Comparison of ENCODE assay signal across 21 cellular contexts in genomic region chr12:53652366-53652765, GRCh38. TPM values are rescaled to one million over a fixed set of nuclear protein-coding genes. Genes with fewer than 3 reads are reported as not detected.
A peak's percentile ranks its signal among the peaks of the same experiment; 100 is the strongest.
DNase-seq lines count a peak whose midpoint lies in the region; ATAC-seq and TF ChIP-seq lines count a peak whose summit lies in the region.
"Had no signal": no experiment of that assay in that cellular context is flagged by ENCODE, and none has a peak within 500 bp of the region (broad histone marks: within the 10 kb centered on the region; RNA-seq: fewer than 3 reads in every experiment).

No MANE protein-coding gene starts in this region.

- H3K9me3 Mint-ChIP-seq in GM23338, result no peaks in the 10 kb centered on the region
- H3K9me3 Mint-ChIP-seq: activated naive CD4-positive, alpha-beta T cell treated with anti-CD3 and anti-CD28 coated beads, Interleukin-2, amount 50 U/mL, for 24 hours; H9 had no signal

- ATAC-seq in GM23338, result peak; percentile 38; the same call in 1 of the 3 replicates
- ATAC-seq: heart left ventricle had no signal

- H3K36me3 Mint-ChIP-seq in GM23338 (ENCODE audit: low read depth), result no peaks in the 10 kb centered on the region
- H3K36me3 Mint-ChIP-seq: activated naive CD4-positive, alpha-beta T cell treated with anti-CD3 and anti-CD28 coated beads, Interleukin-2, amount 50 U/mL, for 24 hours; CD4-positive, alpha-beta memory T cell had no signal

- H3K27ac Mint-ChIP-seq in GM23338, result no peak overlapping the region
- H3K27ac Mint-ChIP-seq: activated naive CD4-positive, alpha-beta T cell treated with anti-CD3 and anti-CD28 coated beads, Interleukin-2, amount 50 U/mL, for 24 hours; CD4-positive, alpha-beta memory T cell had no signal

- no peaks in the 10 kb centered on the region for H3K4me1 ChIP-seq in GM23338 (ENCODE audit: insufficient read depth)

- H2AFZ ChIP-seq in GM23338, result no peak overlapping the region

- H3K4me3 ChIP-seq in GM23338 (no peak overlapping the region), fibroblast of pulmonary artery (replicated peaks; ENCODE audit: low read depth, low read length) (no peak overlapping the region), skeletal muscle cell (ENCODE audit: low read depth, low read length) (no peak overlapping the region)
- H3K4me3 ChIP-seq: heart left ventricle had no signal

- no peaks in the 10 kb centered on the region for H3K4me1 Mint-ChIP-seq in GM23338
- H3K4me1 Mint-ChIP-seq: activated naive CD4-positive, alpha-beta T cell treated with anti-CD3 and anti-CD28 coated beads, Interleukin-2, amount 50 U/mL, for 24 hours; CD4-positive, alpha-beta memory T cell had no signal

- no peaks in the 10 kb centered on the region for H3K27me3 ChIP-seq in GM23338 (ENCODE audit: insufficient read depth)
- H3K27me3 ChIP-seq: heart left ventricle had no signal

- TF ChIP-seq CTCF in GM23338 (conservative IDR thresholded peaks at IDR 0.05; ENCODE audit: low read depth in 2 of 2) (no peak), fibroblast of pulmonary artery (IDR thresholded peaks at IDR 0.05; ENCODE audit: low read length, missing control alignments) (no peak), RWPE1 (conservative IDR thresholded peaks at IDR 0.05; ENCODE audit: low read depth) (no peak)

- H3K4me3 Mint-ChIP-seq in GM23338, result no peak overlapping the region
- H3K4me3 Mint-ChIP-seq: activated naive CD4-positive, alpha-beta T cell treated with anti-CD3 and anti-CD28 coated beads, Interleukin-2, amount 50 U/mL, for 24 hours; CD4-positive, alpha-beta memory T cell; H9 had no signal

- no peaks in the 10 kb centered on the region for H3K9me2 ChIP-seq in GM23338 (ENCODE audit: insufficient read depth)

- H3K79me2 ChIP-seq in GM23338 (replicated peaks; ENCODE audit: insufficient read depth), result no peaks in the 10 kb centered on the region

- no peak overlapping the region for H3K4me2 ChIP-seq in GM23338

- no peaks in the 10 kb centered on the region for H3K36me3 ChIP-seq in GM23338 (ENCODE audit: insufficient read depth)
- H3K36me3 ChIP-seq: heart left ventricle had no signal

- no peaks in the 10 kb centered on the region for H4K20me1 ChIP-seq in GM23338 (replicated peaks; ENCODE audit: insufficient read depth)

- CTCF ChIA-PET in RWPE1 (lab: Yijun Ruan, JAX), result no interaction called here

- H3K27ac ChIP-seq in GM23338 (ENCODE audit: low read depth) (no peak overlapping the region), RWPE1 (no peak overlapping the region)
- H3K27ac ChIP-seq: heart left ventricle had no signal

- no peaks in the 10 kb centered on the region for H3F3A ChIP-seq in GM23338 (replicated peaks; ENCODE audit: low read depth)

- POLR2A ChIA-PET in RWPE1 (lab: Yijun Ruan, JAX; ENCODE audit: low non-redundant PET), result no interaction called here

- peaks cover 4% of the 10 kb centered on the region for H3K27me3 Mint-ChIP-seq in GM23338 (ENCODE audit: insufficient read depth, low read depth, poor library complexity)
- H3K27me3 Mint-ChIP-seq: activated naive CD4-positive, alpha-beta T cell treated with anti-CD3 and anti-CD28 coated beads, Interleukin-2, amount 50 U/mL, for 24 hours; CD4-positive, alpha-beta memory T cell had no signal

- no peak for DNase-seq in GM23338 (ENCODE audit: low spot score)
- DNase-seq in amniotic epithelial cell (ENCODE audit: low read depth), result peak; percentile 76
- peak; percentile 20 for DNase-seq in fibroblast of pulmonary artery (ENCODE audit: low read depth)
- DNase-seq in skeletal muscle cell (ENCODE audit: low read depth), result peak; percentile 21
- DNase-seq in Kasumi-1 (lab: John Stamatoyannopoulos, UW), result no peak
- DNase-seq in RWPE1 (ENCODE audit: low spot score), result no peak
- no peak for DNase-seq in KG1 (lab: John Stamatoyannopoulos, UW)
- DNase-seq: activated CD4-positive, alpha-beta T cell treated with anti-CD3 and anti-CD28 coated beads, Interleukin-2, amount 50 U/mL, for 4 hours; anterior cingulate cortex; CD4-positive, alpha-beta memory T cell; cerebellar nuclear complex; H9; heart left ventricle; mammary epithelial cell; MM.1S; NCI-H1417; NCI-H2029 treated with DMSO at 0.1 percent for 48 hours; NCI-H748 treated with DMSO at 0.1 percent for 48 hours; stimulated activated naive CD4-positive, alpha-beta T cell treated with Interleukin-2 at 50 U/mL for 16 hours; T-helper 1 cell had no signal

TF ChIP-seq in GM23338, 12 proteins besides CTCF, POLR2A, EP300 and RAD21 (continues in another document):
- TF ChIP-seq ZNF331 (CRISPR knock-in tag; IDR thresholded peaks at IDR 0.05; ENCODE audit: low read depth) (no peak), ZNF114 (CRISPR knock-in tag; IDR thresholded peaks at IDR 0.05) (no peak), REST (IDR thresholded peaks at IDR 0.05; ENCODE audit: unreplicated experiment) (no peak), CREB1 (CRISPR knock-in tag; IDR thresholded peaks at IDR 0.05; ENCODE audit: low read depth) (no peak), EZH2 (IDR thresholded peaks at IDR 0.05; ENCODE audit: low read depth, unreplicated experiment) (no peak), ETS1 (IDR thresholded peaks at IDR 0.05) (no peak), STAT1 (IDR thresholded peaks at IDR 0.05; ENCODE audit: unreplicated experiment) (no peak), JUNB (IDR thresholded peaks at IDR 0.05; ENCODE audit: unreplicated experiment) (no peak), POLR2AphosphoS5 (IDR thresholded peaks at IDR 0.05; ENCODE audit: low read depth) (no peak), EZH2phosphoT487 (IDR thresholded peaks at IDR 0.05; ENCODE audit: unreplicated experiment) (no peak), NANOG (IDR thresholded peaks at IDR 0.05; ENCODE audit: borderline replicate concordance) (no peak)

RNA-seq across cellular contexts. Expression of gene ATP5MC2, which starts 23.5 kb away (rescaled TPM):
- 362 and 393 TPM in 2 replicates for total RNA-seq in GM23338 (2014; rRNA removed; shearing (Covaris generic))
- 815 and 821 TPM in 2 replicates for polyA plus RNA-seq in GM23338 (2016; fragmentation: Nextera tagmentation; extraction: Ambion mirVana)

RNA-seq across cellular contexts. Expression of gene ATF7, which starts 26.2 kb away (rescaled TPM):
- total RNA-seq in GM23338 (2014; rRNA removed; shearing (Covaris generic)), result 13.2 and 13.9 TPM in 2 replicates
- 16.3 and 16.6 TPM in 2 replicates for polyA plus RNA-seq in GM23338 (2016; fragmentation: Nextera tagmentation; extraction: Ambion mirVana)

Comparison
In these comparisons a context has a peak if more than half of its experiments do, and no peak if none do; other contexts are left out.
1. DNase-seq: peak in amniotic epithelial cell (single experiment), fibroblast of pulmonary artery (single experiment) and skeletal muscle cell (single experiment); none in GM23338 (single experiment), Kasumi-1 (0 of 2), RWPE1 (single experiment) and KG1 (single experiment).